Comparison of ENCODE assay signal across 1 cellular context in the genomic region with DNA sequence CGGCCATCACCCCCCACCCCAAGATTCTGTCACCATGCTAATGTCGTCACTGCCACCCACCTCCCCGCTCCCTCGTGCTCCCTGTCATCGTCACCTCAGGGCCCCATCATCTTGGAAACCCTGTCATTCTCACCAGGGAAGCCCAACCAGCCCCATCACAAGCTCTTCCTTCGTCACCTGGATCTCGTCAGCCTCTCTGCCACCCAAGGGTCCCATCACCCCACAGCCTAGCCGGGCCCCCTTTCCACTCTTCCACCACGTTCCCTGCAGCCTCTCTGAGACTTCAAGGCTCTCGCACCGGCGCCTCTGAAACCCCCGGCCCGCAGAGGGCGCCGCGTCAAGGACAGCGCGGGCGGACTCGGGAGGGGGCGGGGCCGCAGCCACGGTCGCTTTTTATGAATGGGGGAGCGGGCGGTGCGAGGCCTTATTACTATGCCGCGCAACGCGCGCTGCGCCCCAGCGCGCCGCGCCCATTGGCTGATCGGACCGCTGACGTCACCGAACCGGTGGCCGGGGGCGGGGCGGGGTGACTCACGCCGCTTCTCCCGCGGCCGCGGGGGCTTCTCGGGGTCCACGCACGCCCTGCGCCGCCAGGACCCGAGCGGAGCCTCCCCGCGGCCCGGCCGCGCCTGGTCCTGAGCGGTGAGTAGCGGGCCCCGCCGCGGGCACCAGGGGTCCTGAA.
TF ChIP-seq lines count a peak whose summit lies in the region.

A gene with protein sequence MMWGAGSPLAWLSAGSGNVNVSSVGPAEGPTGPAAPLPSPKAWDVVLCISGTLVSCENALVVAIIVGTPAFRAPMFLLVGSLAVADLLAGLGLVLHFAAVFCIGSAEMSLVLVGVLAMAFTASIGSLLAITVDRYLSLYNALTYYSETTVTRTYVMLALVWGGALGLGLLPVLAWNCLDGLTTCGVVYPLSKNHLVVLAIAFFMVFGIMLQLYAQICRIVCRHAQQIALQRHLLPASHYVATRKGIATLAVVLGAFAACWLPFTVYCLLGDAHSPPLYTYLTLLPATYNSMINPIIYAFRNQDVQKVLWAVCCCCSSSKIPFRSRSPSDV (plus strand): TSS at position 527 of the 682 bp plus-strand sequence. CDS start 1,177 bp downstream, outside the sequence.

TF ChIP-seq in K562, 482 proteins besides CTCF, POLR2A, EP300 and RAD21 (continued from another document and continues in another):
- TF ChIP-seq, protein P1, sequence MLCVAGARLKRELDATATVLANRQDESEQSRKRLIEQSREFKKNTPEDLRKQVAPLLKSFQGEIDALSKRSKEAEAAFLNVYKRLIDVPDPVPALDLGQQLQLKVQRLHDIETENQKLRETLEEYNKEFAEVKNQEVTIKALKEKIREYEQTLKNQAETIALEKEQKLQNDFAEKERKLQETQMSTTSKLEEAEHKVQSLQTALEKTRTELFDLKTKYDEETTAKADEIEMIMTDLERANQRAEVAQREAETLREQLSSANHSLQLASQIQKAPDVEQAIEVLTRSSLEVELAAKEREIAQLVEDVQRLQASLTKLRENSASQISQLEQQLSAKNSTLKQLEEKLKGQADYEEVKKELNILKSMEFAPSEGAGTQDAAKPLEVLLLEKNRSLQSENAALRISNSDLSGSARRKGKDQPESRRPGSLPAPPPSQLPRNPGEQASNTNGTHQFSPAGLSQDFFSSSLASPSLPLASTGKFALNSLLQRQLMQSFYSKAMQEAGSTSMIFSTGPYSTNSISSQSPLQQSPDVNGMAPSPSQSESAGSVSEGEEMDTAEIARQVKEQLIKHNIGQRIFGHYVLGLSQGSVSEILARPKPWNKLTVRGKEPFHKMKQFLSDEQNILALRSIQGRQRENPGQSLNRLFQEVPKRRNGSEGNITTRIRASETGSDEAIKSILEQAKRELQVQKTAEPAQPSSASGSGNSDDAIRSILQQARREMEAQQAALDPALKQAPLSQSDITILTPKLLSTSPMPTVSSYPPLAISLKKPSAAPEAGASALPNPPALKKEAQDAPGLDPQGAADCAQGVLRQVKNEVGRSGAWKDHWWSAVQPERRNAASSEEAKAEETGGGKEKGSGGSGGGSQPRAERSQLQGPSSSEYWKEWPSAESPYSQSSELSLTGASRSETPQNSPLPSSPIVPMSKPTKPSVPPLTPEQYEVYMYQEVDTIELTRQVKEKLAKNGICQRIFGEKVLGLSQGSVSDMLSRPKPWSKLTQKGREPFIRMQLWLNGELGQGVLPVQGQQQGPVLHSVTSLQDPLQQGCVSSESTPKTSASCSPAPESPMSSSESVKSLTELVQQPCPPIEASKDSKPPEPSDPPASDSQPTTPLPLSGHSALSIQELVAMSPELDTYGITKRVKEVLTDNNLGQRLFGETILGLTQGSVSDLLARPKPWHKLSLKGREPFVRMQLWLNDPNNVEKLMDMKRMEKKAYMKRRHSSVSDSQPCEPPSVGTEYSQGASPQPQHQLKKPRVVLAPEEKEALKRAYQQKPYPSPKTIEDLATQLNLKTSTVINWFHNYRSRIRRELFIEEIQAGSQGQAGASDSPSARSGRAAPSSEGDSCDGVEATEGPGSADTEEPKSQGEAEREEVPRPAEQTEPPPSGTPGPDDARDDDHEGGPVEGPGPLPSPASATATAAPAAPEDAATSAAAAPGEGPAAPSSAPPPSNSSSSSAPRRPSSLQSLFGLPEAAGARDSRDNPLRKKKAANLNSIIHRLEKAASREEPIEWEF (CRISPR knock-in tag; IDR thresholded peaks at IDR 0.05), result no peak
- TF ChIP-seq, protein P2, sequence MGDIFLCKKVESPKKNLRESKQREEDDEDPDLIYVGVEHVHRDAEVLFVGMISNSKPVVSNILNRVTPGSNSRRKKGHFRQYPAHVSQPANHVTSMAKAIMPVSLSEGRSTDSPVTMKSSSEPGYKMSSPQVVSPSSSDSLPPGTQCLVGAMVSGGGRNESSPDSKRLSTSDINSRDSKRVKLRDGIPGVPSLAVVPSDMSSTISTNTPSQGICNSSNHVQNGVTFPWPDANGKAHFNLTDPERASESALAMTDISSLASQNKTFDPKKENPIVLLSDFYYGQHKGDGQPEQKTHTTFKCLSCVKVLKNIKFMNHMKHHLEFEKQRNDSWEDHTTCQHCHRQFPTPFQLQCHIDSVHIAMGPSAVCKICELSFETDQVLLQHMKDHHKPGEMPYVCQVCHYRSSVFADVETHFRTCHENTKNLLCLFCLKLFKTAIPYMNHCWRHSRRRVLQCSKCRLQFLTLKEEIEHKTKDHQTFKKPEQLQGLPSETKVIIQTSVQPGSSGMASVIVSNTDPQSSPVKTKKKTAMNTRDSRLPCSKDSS (IDR thresholded peaks at IDR 0.05; ENCODE audit: low read depth, partially characterized antibody), result no peak
- TF ChIP-seq ZNF586 (CRISPR knock-in tag; conservative IDR thresholded peaks at IDR 0.05) (no peak), SRSF9 (IDR thresholded peaks at IDR 0.05; ENCODE audit: borderline replicate concordance, low read depth, low read length) (no peak), ZNF444 (CRISPR knock-in tag; IDR thresholded peaks at IDR 0.05) (no peak), ZNF311 (CRISPR knock-in tag; IDR thresholded peaks at IDR 0.05) (no peak), NR2F6 (CRISPR knock-in tag; IDR thresholded peaks at IDR 0.05) (no peak), KAT2B (IDR thresholded peaks at IDR 0.05; ENCODE audit: low read depth, low read length) (no peak), DIDO1 (tag; IDR thresholded peaks at IDR 0.05; ENCODE audit: low read depth) (no peak), NONO (IDR thresholded peaks at IDR 0.05; ENCODE audit: low read depth in 2 of 2, low read length in 1 of 2) (peak in 1 of 2 experiments; percentile 70; a peak in 2 of 4 replicates), ARHGAP35 (IDR thresholded peaks at IDR 0.05; ENCODE audit: partially characterized antibody) (no peak), CXXC5 (CRISPR knock-in tag; IDR thresholded peaks at IDR 0.05) (peak; percentile 99), TCF7L2 (IDR thresholded peaks at IDR 0.05; ENCODE audit: low read depth, low read length) (no peak; the same call in 1 of the 2 replicates), RBM22 (IDR thresholded peaks at IDR 0.05; ENCODE audit: low read depth, low read length, poor library complexity, severe bottlenecking) (no peak), PTRF (tag; IDR thresholded peaks at IDR 0.05) (no peak), ZNF24 (IDR thresholded peaks at IDR 0.05) (0 out of 2 replicates have a peak, but pooled peaks have one; percentile 23), PTBP1 (IDR thresholded peaks at IDR 0.05; ENCODE audit: low read depth, low read length) (no peak)
- TF ChIP-seq, protein P3, sequence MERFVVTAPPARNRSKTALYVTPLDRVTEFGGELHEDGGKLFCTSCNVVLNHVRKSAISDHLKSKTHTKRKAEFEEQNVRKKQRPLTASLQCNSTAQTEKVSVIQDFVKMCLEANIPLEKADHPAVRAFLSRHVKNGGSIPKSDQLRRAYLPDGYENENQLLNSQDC (CRISPR knock-in tag; IDR thresholded peaks at IDR 0.05), result no peak
- TF ChIP-seq, protein P4, sequence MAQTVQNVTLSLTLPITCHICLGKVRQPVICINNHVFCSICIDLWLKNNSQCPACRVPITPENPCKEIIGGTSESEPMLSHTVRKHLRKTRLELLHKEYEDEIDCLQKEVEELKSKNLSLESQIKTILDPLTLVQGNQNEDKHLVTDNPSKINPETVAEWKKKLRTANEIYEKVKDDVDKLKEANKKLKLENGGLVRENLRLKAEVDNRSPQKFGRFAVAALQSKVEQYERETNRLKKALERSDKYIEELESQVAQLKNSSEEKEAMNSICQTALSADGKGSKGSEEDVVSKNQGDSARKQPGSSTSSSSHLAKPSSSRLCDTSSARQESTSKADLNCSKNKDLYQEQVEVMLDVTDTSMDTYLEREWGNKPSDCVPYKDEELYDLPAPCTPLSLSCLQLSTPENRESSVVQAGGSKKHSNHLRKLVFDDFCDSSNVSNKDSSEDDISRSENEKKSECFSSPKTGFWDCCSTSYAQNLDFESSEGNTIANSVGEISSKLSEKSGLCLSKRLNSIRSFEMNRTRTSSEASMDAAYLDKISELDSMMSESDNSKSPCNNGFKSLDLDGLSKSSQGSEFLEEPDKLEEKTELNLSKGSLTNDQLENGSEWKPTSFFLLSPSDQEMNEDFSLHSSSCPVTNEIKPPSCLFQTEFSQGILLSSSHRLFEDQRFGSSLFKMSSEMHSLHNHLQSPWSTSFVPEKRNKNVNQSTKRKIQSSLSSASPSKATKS (CRISPR knock-in tag; IDR thresholded peaks at IDR 0.05), result no peak
- TF ChIP-seq, protein P5, sequence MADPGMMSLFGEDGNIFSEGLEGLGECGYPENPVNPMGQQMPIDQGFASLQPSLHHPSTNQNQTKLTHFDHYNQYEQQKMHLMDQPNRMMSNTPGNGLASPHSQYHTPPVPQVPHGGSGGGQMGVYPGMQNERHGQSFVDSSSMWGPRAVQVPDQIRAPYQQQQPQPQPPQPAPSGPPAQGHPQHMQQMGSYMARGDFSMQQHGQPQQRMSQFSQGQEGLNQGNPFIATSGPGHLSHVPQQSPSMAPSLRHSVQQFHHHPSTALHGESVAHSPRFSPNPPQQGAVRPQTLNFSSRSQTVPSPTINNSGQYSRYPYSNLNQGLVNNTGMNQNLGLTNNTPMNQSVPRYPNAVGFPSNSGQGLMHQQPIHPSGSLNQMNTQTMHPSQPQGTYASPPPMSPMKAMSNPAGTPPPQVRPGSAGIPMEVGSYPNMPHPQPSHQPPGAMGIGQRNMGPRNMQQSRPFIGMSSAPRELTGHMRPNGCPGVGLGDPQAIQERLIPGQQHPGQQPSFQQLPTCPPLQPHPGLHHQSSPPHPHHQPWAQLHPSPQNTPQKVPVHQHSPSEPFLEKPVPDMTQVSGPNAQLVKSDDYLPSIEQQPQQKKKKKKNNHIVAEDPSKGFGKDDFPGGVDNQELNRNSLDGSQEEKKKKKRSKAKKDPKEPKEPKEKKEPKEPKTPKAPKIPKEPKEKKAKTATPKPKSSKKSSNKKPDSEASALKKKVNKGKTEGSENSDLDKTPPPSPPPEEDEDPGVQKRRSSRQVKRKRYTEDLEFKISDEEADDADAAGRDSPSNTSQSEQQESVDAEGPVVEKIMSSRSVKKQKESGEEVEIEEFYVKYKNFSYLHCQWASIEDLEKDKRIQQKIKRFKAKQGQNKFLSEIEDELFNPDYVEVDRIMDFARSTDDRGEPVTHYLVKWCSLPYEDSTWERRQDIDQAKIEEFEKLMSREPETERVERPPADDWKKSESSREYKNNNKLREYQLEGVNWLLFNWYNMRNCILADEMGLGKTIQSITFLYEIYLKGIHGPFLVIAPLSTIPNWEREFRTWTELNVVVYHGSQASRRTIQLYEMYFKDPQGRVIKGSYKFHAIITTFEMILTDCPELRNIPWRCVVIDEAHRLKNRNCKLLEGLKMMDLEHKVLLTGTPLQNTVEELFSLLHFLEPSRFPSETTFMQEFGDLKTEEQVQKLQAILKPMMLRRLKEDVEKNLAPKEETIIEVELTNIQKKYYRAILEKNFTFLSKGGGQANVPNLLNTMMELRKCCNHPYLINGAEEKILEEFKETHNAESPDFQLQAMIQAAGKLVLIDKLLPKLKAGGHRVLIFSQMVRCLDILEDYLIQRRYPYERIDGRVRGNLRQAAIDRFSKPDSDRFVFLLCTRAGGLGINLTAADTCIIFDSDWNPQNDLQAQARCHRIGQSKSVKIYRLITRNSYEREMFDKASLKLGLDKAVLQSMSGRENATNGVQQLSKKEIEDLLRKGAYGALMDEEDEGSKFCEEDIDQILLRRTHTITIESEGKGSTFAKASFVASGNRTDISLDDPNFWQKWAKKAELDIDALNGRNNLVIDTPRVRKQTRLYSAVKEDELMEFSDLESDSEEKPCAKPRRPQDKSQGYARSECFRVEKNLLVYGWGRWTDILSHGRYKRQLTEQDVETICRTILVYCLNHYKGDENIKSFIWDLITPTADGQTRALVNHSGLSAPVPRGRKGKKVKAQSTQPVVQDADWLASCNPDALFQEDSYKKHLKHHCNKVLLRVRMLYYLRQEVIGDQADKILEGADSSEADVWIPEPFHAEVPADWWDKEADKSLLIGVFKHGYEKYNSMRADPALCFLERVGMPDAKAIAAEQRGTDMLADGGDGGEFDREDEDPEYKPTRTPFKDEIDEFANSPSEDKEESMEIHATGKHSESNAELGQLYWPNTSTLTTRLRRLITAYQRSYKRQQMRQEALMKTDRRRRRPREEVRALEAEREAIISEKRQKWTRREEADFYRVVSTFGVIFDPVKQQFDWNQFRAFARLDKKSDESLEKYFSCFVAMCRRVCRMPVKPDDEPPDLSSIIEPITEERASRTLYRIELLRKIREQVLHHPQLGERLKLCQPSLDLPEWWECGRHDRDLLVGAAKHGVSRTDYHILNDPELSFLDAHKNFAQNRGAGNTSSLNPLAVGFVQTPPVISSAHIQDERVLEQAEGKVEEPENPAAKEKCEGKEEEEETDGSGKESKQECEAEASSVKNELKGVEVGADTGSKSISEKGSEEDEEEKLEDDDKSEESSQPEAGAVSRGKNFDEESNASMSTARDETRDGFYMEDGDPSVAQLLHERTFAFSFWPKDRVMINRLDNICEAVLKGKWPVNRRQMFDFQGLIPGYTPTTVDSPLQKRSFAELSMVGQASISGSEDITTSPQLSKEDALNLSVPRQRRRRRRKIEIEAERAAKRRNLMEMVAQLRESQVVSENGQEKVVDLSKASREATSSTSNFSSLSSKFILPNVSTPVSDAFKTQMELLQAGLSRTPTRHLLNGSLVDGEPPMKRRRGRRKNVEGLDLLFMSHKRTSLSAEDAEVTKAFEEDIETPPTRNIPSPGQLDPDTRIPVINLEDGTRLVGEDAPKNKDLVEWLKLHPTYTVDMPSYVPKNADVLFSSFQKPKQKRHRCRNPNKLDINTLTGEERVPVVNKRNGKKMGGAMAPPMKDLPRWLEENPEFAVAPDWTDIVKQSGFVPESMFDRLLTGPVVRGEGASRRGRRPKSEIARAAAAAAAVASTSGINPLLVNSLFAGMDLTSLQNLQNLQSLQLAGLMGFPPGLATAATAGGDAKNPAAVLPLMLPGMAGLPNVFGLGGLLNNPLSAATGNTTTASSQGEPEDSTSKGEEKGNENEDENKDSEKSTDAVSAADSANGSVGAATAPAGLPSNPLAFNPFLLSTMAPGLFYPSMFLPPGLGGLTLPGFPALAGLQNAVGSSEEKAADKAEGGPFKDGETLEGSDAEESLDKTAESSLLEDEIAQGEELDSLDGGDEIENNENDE (IDR thresholded peaks at IDR 0.05; ENCODE audit: low read depth, low read length), result no peak
- TF ChIP-seq, protein P6, sequence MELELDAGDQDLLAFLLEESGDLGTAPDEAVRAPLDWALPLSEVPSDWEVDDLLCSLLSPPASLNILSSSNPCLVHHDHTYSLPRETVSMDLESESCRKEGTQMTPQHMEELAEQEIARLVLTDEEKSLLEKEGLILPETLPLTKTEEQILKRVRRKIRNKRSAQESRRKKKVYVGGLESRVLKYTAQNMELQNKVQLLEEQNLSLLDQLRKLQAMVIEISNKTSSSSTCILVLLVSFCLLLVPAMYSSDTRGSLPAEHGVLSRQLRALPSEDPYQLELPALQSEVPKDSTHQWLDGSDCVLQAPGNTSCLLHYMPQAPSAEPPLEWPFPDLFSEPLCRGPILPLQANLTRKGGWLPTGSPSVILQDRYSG (tag; conservative IDR thresholded peaks at IDR 0.05; ENCODE audit: low read depth), result no peak
- TF ChIP-seq, protein P7, sequence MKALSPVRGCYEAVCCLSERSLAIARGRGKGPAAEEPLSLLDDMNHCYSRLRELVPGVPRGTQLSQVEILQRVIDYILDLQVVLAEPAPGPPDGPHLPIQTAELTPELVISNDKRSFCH (CRISPR knock-in tag; IDR thresholded peaks at IDR 0.05), result no peak
- TF ChIP-seq, protein P7 (tag; IDR thresholded peaks at IDR 0.05), result peak; percentile 29; the same call in 1 of the 2 replicates
